ENCODE assay signal across 8 cellular contexts in the genomic region with DNA sequence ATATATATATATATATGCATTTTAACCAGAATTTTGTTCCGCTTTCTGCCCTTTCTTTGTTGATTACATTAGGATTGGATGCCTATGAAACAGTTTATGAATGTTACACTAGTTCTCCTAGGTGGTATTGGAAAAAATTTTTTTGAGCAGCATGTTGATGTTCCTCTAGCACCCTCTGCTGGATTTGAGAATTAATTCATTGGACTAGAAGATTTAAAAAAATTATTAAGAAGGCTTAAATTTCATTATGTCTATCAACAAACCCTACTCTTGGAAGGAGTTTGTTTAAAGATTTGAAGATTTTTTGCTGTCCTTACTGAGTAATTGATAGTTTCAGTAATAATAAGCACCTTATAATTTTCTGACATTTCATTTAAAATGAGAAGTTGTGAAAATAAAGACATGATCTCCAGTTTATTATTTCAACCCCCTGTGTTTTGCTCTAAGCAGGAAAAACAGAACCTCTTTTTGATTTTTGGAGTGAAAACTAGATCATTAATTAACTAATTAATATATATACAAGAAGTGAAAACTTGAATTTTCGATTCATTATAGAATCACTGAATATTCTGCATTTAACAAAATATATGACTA.
DNase-seq lines count a peak whose midpoint lies in the region; ATAC-seq and TF ChIP-seq lines count a peak whose summit lies in the region.

No MANE protein-coding gene starts in this region.

- H3K4me2 ChIP-seq in mesendoderm (ENCODE audit: low read length) = no peak overlapping the region

- no peaks in the 10 kb centered on the region for H3K79me2 ChIP-seq in mesendoderm (ENCODE audit: control insufficient read depth, insufficient read depth, low read length)

- ATAC-seq in GM21723 (IDR thresholded peaks at IDR 0.05; ENCODE audit: unreplicated experiment) (peak; percentile 55), HG02870 (IDR thresholded peaks at IDR 0.05; ENCODE audit: unreplicated experiment) (no peak)
- no peak for ATAC-seq in activated CD4-positive, CD25-positive, alpha-beta regulatory T cell treated with anti-CD3 and anti-CD28 coated beads, Interleukin-2, amount 50 U/mL, for 24 hours

- H3K4ac ChIP-seq in mesendoderm (ENCODE audit: low read depth, low read length) = no peak overlapping the region

- H3K9ac ChIP-seq in mesendoderm (ENCODE audit: low read length) = no peak overlapping the region

- H3K4me3 ChIP-seq in BE2C (ENCODE audit: low read depth, low read length) = no peak overlapping the region
- H3K4me3 ChIP-seq in cardiac fibroblast (replicated peaks in 1 of 2; ENCODE audit: low read depth in 2 of 2, low read length in 2 of 2) = no peak overlapping the region
- H3K4me3 ChIP-seq in mesendoderm (ENCODE audit: low read length) = no peak overlapping the region

- TF ChIP-seq CTCF in BE2C (IDR thresholded peaks at IDR 0.05; ENCODE audit: low read depth, low read length) (peak; percentile 55), cardiac fibroblast (IDR thresholded peaks at IDR 0.05; ENCODE audit: low read depth, low read length) (peak; percentile 44)

- H3K27me3 ChIP-seq in BE2C (no peaks in the 10 kb centered on the region), mesendoderm (ENCODE audit: insufficient read depth, low read length, poor library complexity) (no peaks in the 10 kb centered on the region)

- no peak overlapping the region for H4K5ac ChIP-seq in mesendoderm (ENCODE audit: low read length)

- H3K4me1 ChIP-seq in BE2C (no peaks in the 10 kb centered on the region), mesendoderm (ENCODE audit: control insufficient read depth, low read depth, low read length) (no peaks in the 10 kb centered on the region)

- H2BK15ac ChIP-seq in mesendoderm (replicated peaks; ENCODE audit: low read depth) = no peak overlapping the region

- H3K79me1 ChIP-seq in mesendoderm (ENCODE audit: low read length) = no peaks in the 10 kb centered on the region

- H4K8ac ChIP-seq in mesendoderm (ENCODE audit: low read depth, low read length) = no peak overlapping the region

- no peak overlapping the region for H2BK5ac ChIP-seq in mesendoderm (ENCODE audit: low read length)

- no peak overlapping the region for H3K23ac ChIP-seq in mesendoderm (ENCODE audit: low read length)

- H2AK5ac ChIP-seq in mesendoderm (ENCODE audit: low read length) = no peak overlapping the region

- H3K56ac ChIP-seq in mesendoderm (ENCODE audit: low read length) = no peak overlapping the region

- H3K9me3 ChIP-seq in BE2C = no peaks in the 10 kb centered on the region; the same call in 1 of the 2 replicates

- H3K18ac ChIP-seq in mesendoderm (ENCODE audit: low read length) = no peak overlapping the region

- no CpG with 5 or more reads among the region's 2 CpGs for WGBS in mesendoderm (ENCODE audit: extremely low coverage, insufficient coverage, low lambda C conversion rate)

- no peak overlapping the region for H2BK120ac ChIP-seq in mesendoderm (ENCODE audit: low read depth, low read length)

- no peaks in the 10 kb centered on the region for H3K36me3 ChIP-seq in BE2C
- no peaks in the 10 kb centered on the region for H3K36me3 ChIP-seq in mesendoderm (ENCODE audit: control insufficient read depth, insufficient read depth, low read length)

- DNase-seq in BE2C (no peak), NCI-H460 (ENCODE audit: extremely low read depth, low read depth) (peak; percentile 16), cardiac fibroblast (ENCODE audit: low read depth in 2 of 2) (peak; percentile 68 to 73), mesendoderm (peak; percentile 29), occipital lobe (lab: John Stamatoyannopoulos, UW) (no peak)

- H3K27ac ChIP-seq in mesendoderm (ENCODE audit: low read depth, low read length) = no peak overlapping the region

Comparison
In these comparisons a context has a peak if more than half of its experiments do, and no peak if none do; other contexts are left out.
1. DNase-seq: peak in NCI-H460 (single experiment), cardiac fibroblast (2 of 2) and mesendoderm (single experiment); none in BE2C (single experiment) and occipital lobe (single experiment).